In genomic region chr17:78708510-78708973, GRCh38 we compare ENCODE assay signal across 8 cellular contexts.
DNase-seq lines count a peak whose midpoint lies in the region; ATAC-seq, FAIRE-seq and TF ChIP-seq lines count a peak whose summit lies in the region.

No MANE protein-coding gene starts in this region.

- H2AK5ac ChIP-seq in H1 (ENCODE audit: low read depth, low read length), result no peak overlapping the region
- H2AK5ac ChIP-seq in mesendoderm (ENCODE audit: low read length), result no peak overlapping the region

- H2BK120ac ChIP-seq in H1 (replicated peaks; ENCODE audit: low read depth, low read length) (no peak overlapping the region), mesendoderm (ENCODE audit: low read depth, low read length) (no peak overlapping the region)

- H2BK15ac ChIP-seq in H1 (ENCODE audit: low read length), result no peak overlapping the region
- no peak overlapping the region for H2BK15ac ChIP-seq in mesendoderm (replicated peaks; ENCODE audit: low read depth)

- POLR2A ChIA-PET in activated CD8-positive, alpha-beta T cell treated with anti-CD3 and anti-CD28 coated beads, Interleukin-2, amount 10 ng/mL, durations not matched to agents 7 days and 5 days (lab: Charles Lee), result interaction anchor here (0.5 to 2.2 kb wide), 7 partner anchors 9 to 63 kb away, joined by 3 to 11 read pairs (median 3); no protein-coding TSS in a partner anchor
- POLR2A ChIA-PET in H1 (lab: Charles Lee; ENCODE audit: partially characterized antibody), result interaction anchor here (0.7 kb wide), 1 partner anchor 217 kb away, joined by 3 read pairs; the partner anchor contains the start of gene TIMP2

- H3K14ac ChIP-seq in H1 (ENCODE audit: insufficient read length), result no peak overlapping the region

- H3K79me2 ChIP-seq in H1 (ENCODE audit: control insufficient read depth in 1 of 2, insufficient read depth in 2 of 2, low read length in 2 of 2), result no peaks in the 10 kb centered on the region
- H3K79me2 ChIP-seq in mesendoderm (ENCODE audit: control insufficient read depth, insufficient read depth, low read length), result no peaks in the 10 kb centered on the region

- H4K20me1 ChIP-seq in H1 (replicated peaks in 1 of 2; ENCODE audit: control insufficient read depth in 1 of 2, insufficient read depth in 2 of 2, low read length in 2 of 2), result peaks cover 3 to 6% of the 10 kb centered on the region in 2 experiments

- H3K36me3 ChIP-seq in H1 (ENCODE audit: control insufficient read depth in 2 of 4, insufficient read depth in 4 of 4, low read length in 3 of 4) (no peaks in the 10 kb centered on the region), mesendoderm (ENCODE audit: control insufficient read depth, insufficient read depth, low read length) (no peaks in the 10 kb centered on the region)

- no peak overlapping the region for H2BK5ac ChIP-seq in H1 (ENCODE audit: low read depth, low read length)
- H2BK5ac ChIP-seq in mesendoderm (ENCODE audit: low read length), result no peak overlapping the region

- no peak overlapping the region for H2BK12ac ChIP-seq in H1 (ENCODE audit: low read depth, low read length)

- H3K9ac ChIP-seq in H1 (replicated peaks in 1 of 4; ENCODE audit: extremely low read depth in 1 of 4, low read depth in 3 of 4, low read length in 3 of 4), result no peak overlapping the region
- H3K9ac ChIP-seq in mesendoderm (ENCODE audit: low read length), result no peak overlapping the region

- H3K4me2 ChIP-seq in H1 (ENCODE audit: insufficient read depth in 1 of 2, low read depth in 2 of 2, low read length in 2 of 2) (no peak overlapping the region), mesendoderm (ENCODE audit: low read length) (no peak overlapping the region)

- H3K9me3 Mint-ChIP-seq in activated CD8-positive, alpha-beta T cell treated with anti-CD3 and anti-CD28 coated beads, Interleukin-2, amount 10 ng/mL, durations not matched to agents 7 days and 5 days (ENCODE audit: insufficient read depth), result no peaks in the 10 kb centered on the region

- H3K18ac ChIP-seq in H1 (ENCODE audit: extremely low read depth, low read length), result no peak overlapping the region
- no peak overlapping the region for H3K18ac ChIP-seq in mesendoderm (ENCODE audit: low read length)

- DNase-seq in Daoy (ENCODE audit: low read depth), result peak; percentile 91
- DNase-seq in NCI-H82 (lab: John Stamatoyannopoulos, UW), result peak; percentile 79
- DNase-seq in activated CD8-positive, alpha-beta T cell treated with anti-CD3 and anti-CD28 coated beads, Interleukin-2, amount 10 ng/mL, durations not matched to agents 7 days and 5 days, result peak; percentile 70
- DNase-seq in H1 (ENCODE audit: low read depth in 1 of 2, low spot score in 2 of 2), result peak; percentile 59 to 72
- DNase-seq in mesendoderm, result peak; percentile 75
- peak; percentile 29 for DNase-seq in stimulated activated CD8-positive, alpha-beta memory T cell treated with anti-CD3 and anti-CD28 coated beads, Interleukin-4, amount 100 ng/mL, for 24 hours (ENCODE audit: low read depth)

- H4K8ac ChIP-seq in H1 (ENCODE audit: extremely low read depth, insufficient read depth, low read length) (no peak overlapping the region), mesendoderm (ENCODE audit: low read depth, low read length) (no peak overlapping the region)

- peak overlapping the region; percentile 64 for H3K27ac Mint-ChIP-seq in activated CD8-positive, alpha-beta T cell treated with anti-CD3 and anti-CD28 coated beads, Interleukin-2, amount 10 ng/mL, durations not matched to agents 7 days and 5 days

- H3K79me1 ChIP-seq in H1 (ENCODE audit: low read depth, low read length) (no peaks in the 10 kb centered on the region), mesendoderm (ENCODE audit: low read length) (no peaks in the 10 kb centered on the region)

- peak overlapping the region; percentile 39 for H3K4me3 Mint-ChIP-seq in activated CD8-positive, alpha-beta T cell treated with anti-CD3 and anti-CD28 coated beads, Interleukin-2, amount 10 ng/mL, durations not matched to agents 7 days and 5 days

- CTCF ChIA-PET in activated CD8-positive, alpha-beta T cell treated with anti-CD3 and anti-CD28 coated beads, Interleukin-2, amount 10 ng/mL, durations not matched to agents 7 days and 5 days (lab: Charles Lee), result interaction anchor here (0.6 to 4.3 kb wide), 37 partner anchors 9 to 409 kb away, joined by 3 to 31 read pairs (median 4); no protein-coding TSS in a partner anchor
- CTCF ChIA-PET in H1 (lab: Charles Lee; ENCODE audit: partially characterized antibody), result interaction anchor here (0.7 to 7.4 kb wide), 43 partner anchors 9 to 308 kb away, joined by 3 to 92 read pairs (median 5); no protein-coding TSS in a partner anchor

- no peak overlapping the region for H3K4ac ChIP-seq in H1 (replicated peaks; ENCODE audit: insufficient read length, low read depth, low read length)
- H3K4ac ChIP-seq in mesendoderm (ENCODE audit: low read depth, low read length), result no peak overlapping the region

- no peak overlapping the region for H4K5ac ChIP-seq in H1 (ENCODE audit: insufficient read length, low read depth, low read length)
- no peak overlapping the region for H4K5ac ChIP-seq in mesendoderm (ENCODE audit: low read length)

- peak; percentile 98 to 99 for TF ChIP-seq RAD21 in H1 (IDR thresholded peaks at IDR 0.05 in 1 of 2, conservative IDR thresholded peaks at IDR 0.05 in 1 of 2; ENCODE audit: low read depth in 2 of 2, low read length in 2 of 2)

- no peaks in the 10 kb centered on the region for H3K27me3 Mint-ChIP-seq in activated CD8-positive, alpha-beta T cell treated with anti-CD3 and anti-CD28 coated beads, Interleukin-2, amount 10 ng/mL, durations not matched to agents 7 days and 5 days (ENCODE audit: low read depth)

- no peaks in the 10 kb centered on the region for H3K4me1 ChIP-seq in H1 (replicated peaks in 1 of 4; ENCODE audit: control insufficient read depth in 3 of 4, insufficient read depth in 4 of 4, low read length in 3 of 4)
- no peaks in the 10 kb centered on the region for H3K4me1 ChIP-seq in mesendoderm (ENCODE audit: control insufficient read depth, low read depth, low read length)

- peak; percentile 92 to 96 (median 92) for TF ChIP-seq CTCF in H1 (IDR thresholded peaks at IDR 0.05; ENCODE audit: control extremely low read depth in 1 of 3, insufficient read depth in 1 of 3, low read depth in 1 of 3, low read length in 3 of 3)

- H3K9me3 ChIP-seq in H1 (ENCODE audit: insufficient read depth in 2 of 2, low read depth in 1 of 2, low read length in 1 of 2), result no peaks in the 10 kb centered on the region

- H3K27ac ChIP-seq in H1 (ENCODE audit: low read depth, low read length), result no peak overlapping the region
- no peak overlapping the region for H3K27ac ChIP-seq in mesendoderm (ENCODE audit: low read depth, low read length)

- peaks cover 48% of the 10 kb centered on the region for H3K4me1 Mint-ChIP-seq in activated CD8-positive, alpha-beta T cell treated with anti-CD3 and anti-CD28 coated beads, Interleukin-2, amount 10 ng/mL, durations not matched to agents 7 days and 5 days (ENCODE audit: low read depth)

- no peak overlapping the region for H2AFZ ChIP-seq in H1 (ENCODE audit: low read length)

- H3K23ac ChIP-seq in H1 (ENCODE audit: insufficient read length) (no peak overlapping the region), mesendoderm (ENCODE audit: low read length) (no peak overlapping the region)

- no peak for TF ChIP-seq POLR2A in H1 (IDR thresholded peaks at IDR 0.05; ENCODE audit: control extremely low read depth in 1 of 2, low read depth in 2 of 2, low read length in 2 of 2)

- ATAC-seq in HG03442 (IDR thresholded peaks at IDR 0.05; ENCODE audit: unreplicated experiment) (peak; percentile 21), HG03432 (IDR thresholded peaks at IDR 0.05; ENCODE audit: unreplicated experiment) (no peak)
- peak; percentile 81 for ATAC-seq in activated CD8-positive, alpha-beta T cell treated with anti-CD3 and anti-CD28 coated beads, Interleukin-2, amount 10 ng/mL, durations not matched to agents 7 days and 5 days

- peaks cover 43% of the 10 kb centered on the region for H3K36me3 Mint-ChIP-seq in activated CD8-positive, alpha-beta T cell treated with anti-CD3 and anti-CD28 coated beads, Interleukin-2, amount 10 ng/mL, durations not matched to agents 7 days and 5 days (ENCODE audit: low read depth)

- no peak for FAIRE-seq in H1 (lab: Jason Lieb, UNC)

- WGBS in H1 (ENCODE audit: extremely low coverage in 1 of 2, insufficient coverage in 1 of 2, insufficient read length in 1 of 2, insufficient replicate concordance in 2 of 2, low coverage in 1 of 2, low lambda C conversion rate in 2 of 2, missing lambda C conversion rate in 1 of 2), 2 experiments, result 23% methylated on average over 6 of the region's 6 CpGs; no CpG with 5 or more reads in 1 of the 2 experiments
- no CpG with 5 or more reads among the region's 6 CpGs for WGBS in mesendoderm (ENCODE audit: extremely low coverage, insufficient coverage, low lambda C conversion rate)

- H4K91ac ChIP-seq in H1 (replicated peaks; ENCODE audit: insufficient read length, low read length), result no peak overlapping the region

- H3K56ac ChIP-seq in H1 (replicated peaks; ENCODE audit: insufficient read length, low read depth, low read length) (no peak overlapping the region), mesendoderm (ENCODE audit: low read length) (no peak overlapping the region)

- H2BK20ac ChIP-seq in H1 (ENCODE audit: low read length), result no peak overlapping the region

- H3K23me2 ChIP-seq in H1 (ENCODE audit: low read depth, low read length), result no peaks in the 10 kb centered on the region

- no peak for TF ChIP-seq EP300 in H1 (IDR thresholded peaks at IDR 0.05; ENCODE audit: borderline replicate concordance in 1 of 2, low read depth in 2 of 2, low read length in 2 of 2)

- no peaks in the 10 kb centered on the region for H3K27me3 ChIP-seq in H1 (replicated peaks in 1 of 4; ENCODE audit: control insufficient read depth in 3 of 4, extremely low read depth in 1 of 4, insufficient read depth in 3 of 4, low read length in 3 of 4)
- H3K27me3 ChIP-seq in mesendoderm (ENCODE audit: insufficient read depth, low read length, poor library complexity), result no peaks in the 10 kb centered on the region

- H3K4me3 ChIP-seq in H1 (ENCODE audit: extremely low read depth in 1 of 4, insufficient read depth in 2 of 4, low read depth in 3 of 4, low read length in 4 of 4) (no peak overlapping the region), mesendoderm (ENCODE audit: low read length) (no peak overlapping the region)

TF ChIP-seq in H1, 55 proteins besides CTCF, POLR2A, EP300 and RAD21 (continues in another document):
- no peak for TF ChIP-seq SRF (IDR thresholded peaks at IDR 0.05; ENCODE audit: low read depth, low read length)
- 0 out of 2 replicates have a peak, but pooled peaks have one; percentile 15 for TF ChIP-seq CREB1 (IDR thresholded peaks at IDR 0.05)
- no peak for TF ChIP-seq TCF12 (IDR thresholded peaks at IDR 0.05; ENCODE audit: low read depth, low read length)
- TF ChIP-seq EGR1 (IDR thresholded peaks at IDR 0.05; ENCODE audit: borderline replicate concordance, low read depth, low read length), result no peak
- TF ChIP-seq NANOG (IDR thresholded peaks at IDR 0.05; ENCODE audit: insufficient read depth, low read depth, low read length, poor library complexity, severe bottlenecking), result no peak
- TF ChIP-seq CTBP2 (IDR thresholded peaks at IDR 0.05; ENCODE audit: borderline replicate concordance, insufficient read depth, insufficient read length, low read length), result no peak
- no peak for TF ChIP-seq RNF2 (IDR thresholded peaks at IDR 0.05; ENCODE audit: borderline replicate concordance, low read depth, low read length, missing control alignments, poor library complexity, severe bottlenecking)

Comparison
In these comparisons a context has a peak if more than half of its experiments do, and no peak if none do; other contexts are left out.
1. DNase-seq: peak in every context shown above with its lines; median percentile 91 in Daoy; 79 in NCI-H82; 75 in mesendoderm; 70 in activated CD8-positive, alpha-beta T cell treated with anti-CD3 and anti-CD28 coated beads, Interleukin-2, amount 10 ng/mL, durations not matched to agents 7 days and 5 days; 66 in H1; 29 in stimulated activated CD8-positive, alpha-beta memory T cell treated with anti-CD3 and anti-CD28 coated beads, Interleukin-4, amount 100 ng/mL, for 24 hours.